Comparison of ENCODE assay signal across 1 cellular context in genomic region chr1:3451994-3452865, GRCh38.
TF ChIP-seq lines count a peak whose summit lies in the region.

No MANE protein-coding gene starts in this region.

TF ChIP-seq in HepG2, 621 proteins besides CTCF, POLR2A, EP300 and RAD21 (continued from another document):
- TF ChIP-seq ZNF263 (CRISPR knock-in tag; IDR thresholded peaks at IDR 0.05) (peak; percentile 90), ZNF431 (CRISPR knock-in tag; IDR thresholded peaks at IDR 0.05; ENCODE audit: borderline replicate concordance, low read depth) (no peak), POLR2G (IDR thresholded peaks at IDR 0.05; ENCODE audit: low read depth, low read length) (0 out of 2 replicates have a peak, but pooled peaks have one; percentile 17), SNAPC5 (CRISPR knock-in tag; IDR thresholded peaks at IDR 0.05; ENCODE audit: borderline replicate concordance) (no peak), EEA1 (CRISPR knock-in tag; IDR thresholded peaks at IDR 0.05; ENCODE audit: borderline replicate concordance) (no peak), ZNF138 (CRISPR knock-in tag; IDR thresholded peaks at IDR 0.05; ENCODE audit: low read depth) (no peak), HNRNPL (IDR thresholded peaks at IDR 0.05; ENCODE audit: low read depth, low read length) (no peak), CHCHD3 (CRISPR knock-in tag; IDR thresholded peaks at IDR 0.05) (no peak), NR2C2 (CRISPR knock-in tag; IDR thresholded peaks at IDR 0.05; ENCODE audit: borderline replicate concordance) (no peak), RFXAP (CRISPR knock-in tag; IDR thresholded peaks at IDR 0.05; ENCODE audit: borderline replicate concordance) (no peak), PATZ1 (CRISPR knock-in tag; IDR thresholded peaks at IDR 0.05) (no peak), CEBPZ (IDR thresholded peaks at IDR 0.05; ENCODE audit: low read length) (no peak), RBFOX2 (IDR thresholded peaks at IDR 0.05; ENCODE audit: low read depth, low read length) (peak; percentile 63), ZUFSP (CRISPR knock-in tag; IDR thresholded peaks at IDR 0.05; ENCODE audit: borderline replicate concordance) (no peak), ZNF878 (CRISPR knock-in tag; IDR thresholded peaks at IDR 0.05) (no peak), RBM39 (IDR thresholded peaks at IDR 0.05; ENCODE audit: low read depth, low read length, poor library complexity, severe bottlenecking) (peak; percentile 12), PRMT3 (CRISPR knock-in tag; IDR thresholded peaks at IDR 0.05; ENCODE audit: borderline replicate concordance, low read depth) (0 out of 2 replicates have a peak, but pooled peaks have one; percentile 40), SSRP1 (CRISPR knock-in tag; IDR thresholded peaks at IDR 0.05) (peak; percentile 57; the same call in 1 of the 2 replicates), AGO1 (IDR thresholded peaks at IDR 0.05; ENCODE audit: low read depth, low read length, poor library complexity, severe bottlenecking) (peak; percentile 78), CBX5 (CRISPR knock-in tag; IDR thresholded peaks at IDR 0.05; ENCODE audit: borderline replicate concordance) (no peak), POLR2AphosphoS5 (IDR thresholded peaks at IDR 0.05; ENCODE audit: low read depth, low read length) (peak; percentile 31; the same call in 1 of the 2 replicates), CAMTA2 (CRISPR knock-in tag; IDR thresholded peaks at IDR 0.05; ENCODE audit: borderline replicate concordance) (0 out of 2 replicates have a peak, but pooled peaks have one; percentile 12), CREM (IDR thresholded peaks at IDR 0.05) (no peak), CREM (CRISPR knock-in tag; IDR thresholded peaks at IDR 0.05) (no peak), ZZZ3 (CRISPR knock-in tag; IDR thresholded peaks at IDR 0.05; ENCODE audit: borderline replicate concordance) (no peak), ATF2 (CRISPR knock-in tag; IDR thresholded peaks at IDR 0.05) (no peak), AKAP8 (CRISPR knock-in tag; IDR thresholded peaks at IDR 0.05) (peak; percentile 98), AGO2 (optimal IDR thresholded peaks at IDR 0.05; ENCODE audit: low read depth, low read length) (peak; percentile 81), TSC22D2 (CRISPR knock-in tag; IDR thresholded peaks at IDR 0.05; ENCODE audit: borderline replicate concordance) (no peak), KLF13 (CRISPR knock-in tag; IDR thresholded peaks at IDR 0.05) (no peak), NCOA2 (CRISPR knock-in tag; IDR thresholded peaks at IDR 0.05) (no peak), PCBP1 (IDR thresholded peaks at IDR 0.05; ENCODE audit: borderline replicate concordance, low read depth, low read length) (0 out of 2 replicates have a peak, but pooled peaks have one; percentile 27), ZNF747 (CRISPR knock-in tag; IDR thresholded peaks at IDR 0.05; ENCODE audit: borderline replicate concordance) (0 out of 2 replicates have a peak, but pooled peaks have one; percentile 22), ELF3 (CRISPR knock-in tag; IDR thresholded peaks at IDR 0.05) (no peak), ZNF766 (CRISPR knock-in tag; IDR thresholded peaks at IDR 0.05; ENCODE audit: borderline replicate concordance) (no peak), ZNF614 (CRISPR knock-in tag; IDR thresholded peaks at IDR 0.05; ENCODE audit: borderline replicate concordance) (no peak), ATF6 (CRISPR knock-in tag; conservative IDR thresholded peaks at IDR 0.05) (no peak), SIX1 (CRISPR knock-in tag; IDR thresholded peaks at IDR 0.05; ENCODE audit: borderline replicate concordance) (no peak), ZBTB38 (CRISPR knock-in tag; IDR thresholded peaks at IDR 0.05) (peak; percentile 34; the same call in 1 of the 2 replicates), ZFP41 (CRISPR knock-in tag; IDR thresholded peaks at IDR 0.05; ENCODE audit: borderline replicate concordance) (no peak), SALL1 (CRISPR knock-in tag; IDR thresholded peaks at IDR 0.05) (no peak), ZEB1 (IDR thresholded peaks at IDR 0.05; ENCODE audit: insufficient replicate concordance, low read depth) (no peak), ZNF224 (CRISPR knock-in tag; IDR thresholded peaks at IDR 0.05) (no peak), ZNF740 (CRISPR knock-in tag; IDR thresholded peaks at IDR 0.05) (no peak)
- TF ChIP-seq, protein P1, sequence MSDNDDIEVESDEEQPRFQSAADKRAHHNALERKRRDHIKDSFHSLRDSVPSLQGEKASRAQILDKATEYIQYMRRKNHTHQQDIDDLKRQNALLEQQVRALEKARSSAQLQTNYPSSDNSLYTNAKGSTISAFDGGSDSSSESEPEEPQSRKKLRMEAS (IDR thresholded peaks at IDR 0.05): no peak
- TF ChIP-seq, protein P2, sequence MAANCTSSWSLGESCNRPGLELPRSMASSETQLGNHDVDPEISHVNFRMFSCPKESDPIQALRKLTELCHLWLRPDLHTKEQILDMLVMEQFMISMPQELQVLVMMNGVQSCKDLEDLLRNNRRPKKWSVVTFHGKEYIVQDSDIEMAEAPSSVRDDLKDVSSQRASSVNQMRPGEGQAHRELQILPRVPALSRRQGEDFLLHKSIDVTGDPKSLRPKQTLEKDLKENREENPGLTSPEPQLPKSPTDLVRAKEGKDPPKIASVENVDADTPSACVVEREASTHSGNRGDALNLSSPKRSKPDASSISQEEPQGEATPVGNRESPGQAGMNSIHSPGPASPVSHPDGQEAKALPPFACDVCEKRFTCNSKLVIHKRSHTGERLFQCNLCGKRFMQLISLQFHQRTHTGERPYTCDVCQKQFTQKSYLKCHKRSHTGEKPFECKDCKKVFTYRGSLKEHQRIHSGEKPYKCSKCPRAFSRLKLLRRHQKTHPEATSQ (CRISPR knock-in tag; IDR thresholded peaks at IDR 0.05; ENCODE audit: borderline replicate concordance): no peak
- TF ChIP-seq, protein P3, sequence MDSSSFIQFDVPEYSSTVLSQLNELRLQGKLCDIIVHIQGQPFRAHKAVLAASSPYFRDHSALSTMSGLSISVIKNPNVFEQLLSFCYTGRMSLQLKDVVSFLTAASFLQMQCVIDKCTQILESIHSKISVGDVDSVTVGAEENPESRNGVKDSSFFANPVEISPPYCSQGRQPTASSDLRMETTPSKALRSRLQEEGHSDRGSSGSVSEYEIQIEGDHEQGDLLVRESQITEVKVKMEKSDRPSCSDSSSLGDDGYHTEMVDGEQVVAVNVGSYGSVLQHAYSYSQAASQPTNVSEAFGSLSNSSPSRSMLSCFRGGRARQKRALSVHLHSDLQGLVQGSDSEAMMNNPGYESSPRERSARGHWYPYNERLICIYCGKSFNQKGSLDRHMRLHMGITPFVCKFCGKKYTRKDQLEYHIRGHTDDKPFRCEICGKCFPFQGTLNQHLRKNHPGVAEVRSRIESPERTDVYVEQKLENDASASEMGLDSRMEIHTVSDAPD (CRISPR knock-in tag; IDR thresholded peaks at IDR 0.05): 0 out of 2 replicates have a peak, but pooled peaks have one; percentile 21
- TF ChIP-seq, protein P4, sequence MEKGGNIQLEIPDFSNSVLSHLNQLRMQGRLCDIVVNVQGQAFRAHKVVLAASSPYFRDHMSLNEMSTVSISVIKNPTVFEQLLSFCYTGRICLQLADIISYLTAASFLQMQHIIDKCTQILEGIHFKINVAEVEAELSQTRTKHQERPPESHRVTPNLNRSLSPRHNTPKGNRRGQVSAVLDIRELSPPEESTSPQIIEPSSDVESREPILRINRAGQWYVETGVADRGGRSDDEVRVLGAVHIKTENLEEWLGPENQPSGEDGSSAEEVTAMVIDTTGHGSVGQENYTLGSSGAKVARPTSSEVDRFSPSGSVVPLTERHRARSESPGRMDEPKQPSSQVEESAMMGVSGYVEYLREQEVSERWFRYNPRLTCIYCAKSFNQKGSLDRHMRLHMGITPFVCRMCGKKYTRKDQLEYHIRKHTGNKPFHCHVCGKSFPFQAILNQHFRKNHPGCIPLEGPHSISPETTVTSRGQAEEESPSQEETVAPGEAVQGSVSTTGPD (CRISPR knock-in tag; IDR thresholded peaks at IDR 0.05): no peak
